In genomic region chr2:37612382-37612781, GRCh38 we compare ENCODE assay signal across 1 cellular context.
TF ChIP-seq lines count a peak whose summit lies in the region.

No MANE protein-coding gene starts in this region.

TF ChIP-seq in IMR-90, 13 proteins besides CTCF, POLR2A, EP300 and RAD21:
- TF ChIP-seq CEBPB (IDR thresholded peaks at IDR 0.05; ENCODE audit: low read depth, low read length) (no peak), USF2 (IDR thresholded peaks at IDR 0.05; ENCODE audit: low read depth, low read length) (no peak), FOS (IDR thresholded peaks at IDR 0.05; ENCODE audit: low read depth, low read length) (no peak), MAZ (IDR thresholded peaks at IDR 0.05; ENCODE audit: borderline replicate concordance, low read depth, low read length) (no peak), NFE2L2 (IDR thresholded peaks at IDR 0.05; ENCODE audit: low read depth, low read length) (no peak), RCOR1 (IDR thresholded peaks at IDR 0.05; ENCODE audit: insufficient replicate concordance, low read length) (no peak), MAFK (IDR thresholded peaks at IDR 0.05; ENCODE audit: low read depth, low read length) (no peak), MXI1 (IDR thresholded peaks at IDR 0.05; ENCODE audit: borderline replicate concordance, low read depth, low read length) (no peak), ELK1 (IDR thresholded peaks at IDR 0.05; ENCODE audit: borderline replicate concordance, low read depth, low read length) (no peak), CHD1 (IDR thresholded peaks at IDR 0.05; ENCODE audit: low read depth, low read length) (no peak), SMC3 (IDR thresholded peaks at IDR 0.05; ENCODE audit: low read depth, low read length) (no peak), RFX5 (IDR thresholded peaks at IDR 0.05; ENCODE audit: low read depth, low read length) (no peak)
